Comparison of ENCODE assay signal across 8 cellular contexts in the genomic region with DNA sequence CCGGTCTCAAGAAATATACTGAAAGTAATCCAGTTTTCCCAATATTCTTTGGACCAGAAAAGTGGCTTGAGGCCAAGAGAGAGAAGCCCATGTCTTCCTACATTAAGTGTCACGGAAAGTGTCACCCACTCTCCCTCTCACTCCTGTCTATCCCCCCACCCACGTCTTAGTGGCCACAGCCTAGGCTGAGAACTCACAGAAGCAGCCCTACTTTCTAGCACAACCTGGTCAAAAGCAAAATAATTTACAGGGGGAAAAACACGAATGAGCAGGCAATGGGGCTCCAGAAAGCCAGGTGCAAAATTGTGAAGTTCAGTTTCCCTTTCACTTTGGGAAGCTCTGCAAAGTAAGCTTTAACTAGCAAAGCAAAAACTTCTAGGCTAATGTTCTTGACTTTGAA.
DNase-seq lines count a peak whose midpoint lies in the region; ATAC-seq, FAIRE-seq and TF ChIP-seq lines count a peak whose summit lies in the region.

No MANE protein-coding gene starts in this region.

- no peak for TF ChIP-seq POLR2A in H54 (IDR thresholded peaks at IDR 0.05; ENCODE audit: low read depth, low read length)

- no peak for FAIRE-seq in H54 (lab: Jason Lieb, UNC)

- H3K4me3 ChIP-seq in subcutaneous abdominal adipose tissue (ENCODE audit: low read depth in 1 of 5, low read length in 5 of 5) = peak overlapping the region; percentile 7 to 51 (median 35)

- peaks cover 12% of the 10 kb centered on the region for H3K36me3 Mint-ChIP-seq in activated naive CD8-positive, alpha-beta T cell treated with anti-CD3 and anti-CD28 coated beads for 36 hours

- H3K4me1 ChIP-seq in subcutaneous abdominal adipose tissue (ENCODE audit: control insufficient read depth in 5 of 5, insufficient read depth in 5 of 5, low read length in 5 of 5) = peaks cover 0 to 19% (median 14%) of the 10 kb centered on the region in 5 donors

- peaks cover 48% of the 10 kb centered on the region for H3K4me1 Mint-ChIP-seq in activated naive CD8-positive, alpha-beta T cell treated with anti-CD3 and anti-CD28 coated beads for 36 hours

- H3K36me3 ChIP-seq in subcutaneous abdominal adipose tissue (ENCODE audit: control insufficient read depth in 5 of 5, insufficient read depth in 5 of 5, low read length in 5 of 5) = no peaks in the 10 kb centered on the region

- H3K27me3 Mint-ChIP-seq in activated naive CD8-positive, alpha-beta T cell treated with anti-CD3 and anti-CD28 coated beads for 36 hours = no peaks in the 10 kb centered on the region

- H3K4me3 Mint-ChIP-seq in activated naive CD8-positive, alpha-beta T cell treated with anti-CD3 and anti-CD28 coated beads for 36 hours = peak overlapping the region; percentile 62

- peak; percentile 36 for DNase-seq in activated naive CD4-positive, alpha-beta T cell treated with Interleukin-2 at 50 U/mL for 16 hours
- no peak for DNase-seq in activated naive CD4-positive, alpha-beta T cell (lab: John Stamatoyannopoulos, UW)
- DNase-seq in activated naive CD8-positive, alpha-beta T cell treated with anti-CD3 and anti-CD28 coated beads for 36 hours = peak; percentile 39
- DNase-seq in H54 (ENCODE audit: insufficient read length, low spot score) (no peak), NCI-H2196 (lab: John Stamatoyannopoulos, UW; ENCODE audit: unreplicated experiment) (no peak), NCI-H2081 treated with DMSO at 0.1 percent for 48 hours (lab: John Stamatoyannopoulos, UW) (no peak)

- H3K27me3 ChIP-seq in subcutaneous abdominal adipose tissue (ENCODE audit: control insufficient read depth in 5 of 5, insufficient read depth in 4 of 5, low read length in 5 of 5) = no peaks in the 10 kb centered on the region

- H3K27ac ChIP-seq in subcutaneous abdominal adipose tissue (ENCODE audit: low read depth, low read length) = no peak overlapping the region

- no peak overlapping the region for H3K9ac ChIP-seq in subcutaneous abdominal adipose tissue (ENCODE audit: low read length in 5 of 5)

- H3K9me3 Mint-ChIP-seq in activated naive CD8-positive, alpha-beta T cell treated with anti-CD3 and anti-CD28 coated beads for 36 hours = no peaks in the 10 kb centered on the region

- ATAC-seq in HG03095 (IDR thresholded peaks at IDR 0.05; ENCODE audit: unreplicated experiment) = peak; percentile 52

- no peaks in the 10 kb centered on the region for H3K9me3 ChIP-seq in subcutaneous abdominal adipose tissue (ENCODE audit: control insufficient read depth in 5 of 5, low read length in 5 of 5)

- peak overlapping the region; percentile 86 for H3K27ac Mint-ChIP-seq in activated naive CD8-positive, alpha-beta T cell treated with anti-CD3 and anti-CD28 coated beads for 36 hours

Comparison
In these comparisons a context has a peak if more than half of its experiments do, and no peak if none do; other contexts are left out.
1. DNase-seq: peak in activated naive CD4-positive, alpha-beta T cell treated with Interleukin-2 at 50 U/mL for 16 hours (single experiment) and activated naive CD8-positive, alpha-beta T cell treated with anti-CD3 and anti-CD28 coated beads for 36 hours (single experiment); none in activated naive CD4-positive, alpha-beta T cell (0 of 4), H54 (single experiment), NCI-H2196 (single experiment) and NCI-H2081 treated with DMSO at 0.1 percent for 48 hours (single experiment).